In the genomic region with DNA sequence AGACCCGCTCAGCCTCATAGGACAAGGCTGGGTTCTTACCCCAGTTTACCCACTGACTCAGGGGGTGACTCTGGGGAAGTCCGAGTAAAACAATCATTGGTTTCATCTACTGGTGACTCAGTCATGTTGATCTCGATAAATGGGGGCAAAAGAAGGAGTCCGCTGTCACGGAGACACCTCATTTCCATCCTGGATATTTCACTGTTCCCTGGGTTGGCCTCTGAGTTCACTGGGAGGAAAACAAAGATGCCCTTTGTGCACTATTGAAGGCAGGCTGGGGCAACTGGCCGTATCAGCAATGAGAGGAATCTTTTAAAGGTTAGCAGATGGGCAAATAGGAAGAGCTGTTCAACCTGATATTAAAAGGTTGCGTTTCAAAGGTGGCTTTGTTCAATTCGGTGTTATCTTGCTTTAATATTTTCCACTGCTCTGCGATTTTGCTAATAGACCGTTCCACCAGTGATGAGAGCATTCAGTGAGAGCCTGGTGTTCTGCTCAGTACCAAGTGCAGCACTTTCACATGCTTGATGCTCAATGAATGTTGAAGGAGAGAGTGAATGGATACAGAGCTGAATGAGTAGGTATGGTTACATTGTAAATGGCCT, we compare ENCODE assay signal across 1 cellular context.
A peak's percentile ranks its signal among the peaks of the same experiment; 100 is the strongest.
TF ChIP-seq lines count a peak whose summit lies in the region.

No MANE protein-coding gene starts in this region.

TF ChIP-seq in HepG2, 621 proteins besides CTCF, POLR2A, EP300 and RAD21 (continued from another document and continues in another):
- TF ChIP-seq, protein P1, sequence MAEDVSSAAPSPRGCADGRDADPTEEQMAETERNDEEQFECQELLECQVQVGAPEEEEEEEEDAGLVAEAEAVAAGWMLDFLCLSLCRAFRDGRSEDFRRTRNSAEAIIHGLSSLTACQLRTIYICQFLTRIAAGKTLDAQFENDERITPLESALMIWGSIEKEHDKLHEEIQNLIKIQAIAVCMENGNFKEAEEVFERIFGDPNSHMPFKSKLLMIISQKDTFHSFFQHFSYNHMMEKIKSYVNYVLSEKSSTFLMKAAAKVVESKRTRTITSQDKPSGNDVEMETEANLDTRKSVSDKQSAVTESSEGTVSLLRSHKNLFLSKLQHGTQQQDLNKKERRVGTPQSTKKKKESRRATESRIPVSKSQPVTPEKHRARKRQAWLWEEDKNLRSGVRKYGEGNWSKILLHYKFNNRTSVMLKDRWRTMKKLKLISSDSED (CRISPR knock-in tag; IDR thresholded peaks at IDR 0.05): no peak
- peak; percentile 83 for TF ChIP-seq TARDBP (CRISPR knock-in tag; IDR thresholded peaks at IDR 0.05)
- TF ChIP-seq, protein P2, sequence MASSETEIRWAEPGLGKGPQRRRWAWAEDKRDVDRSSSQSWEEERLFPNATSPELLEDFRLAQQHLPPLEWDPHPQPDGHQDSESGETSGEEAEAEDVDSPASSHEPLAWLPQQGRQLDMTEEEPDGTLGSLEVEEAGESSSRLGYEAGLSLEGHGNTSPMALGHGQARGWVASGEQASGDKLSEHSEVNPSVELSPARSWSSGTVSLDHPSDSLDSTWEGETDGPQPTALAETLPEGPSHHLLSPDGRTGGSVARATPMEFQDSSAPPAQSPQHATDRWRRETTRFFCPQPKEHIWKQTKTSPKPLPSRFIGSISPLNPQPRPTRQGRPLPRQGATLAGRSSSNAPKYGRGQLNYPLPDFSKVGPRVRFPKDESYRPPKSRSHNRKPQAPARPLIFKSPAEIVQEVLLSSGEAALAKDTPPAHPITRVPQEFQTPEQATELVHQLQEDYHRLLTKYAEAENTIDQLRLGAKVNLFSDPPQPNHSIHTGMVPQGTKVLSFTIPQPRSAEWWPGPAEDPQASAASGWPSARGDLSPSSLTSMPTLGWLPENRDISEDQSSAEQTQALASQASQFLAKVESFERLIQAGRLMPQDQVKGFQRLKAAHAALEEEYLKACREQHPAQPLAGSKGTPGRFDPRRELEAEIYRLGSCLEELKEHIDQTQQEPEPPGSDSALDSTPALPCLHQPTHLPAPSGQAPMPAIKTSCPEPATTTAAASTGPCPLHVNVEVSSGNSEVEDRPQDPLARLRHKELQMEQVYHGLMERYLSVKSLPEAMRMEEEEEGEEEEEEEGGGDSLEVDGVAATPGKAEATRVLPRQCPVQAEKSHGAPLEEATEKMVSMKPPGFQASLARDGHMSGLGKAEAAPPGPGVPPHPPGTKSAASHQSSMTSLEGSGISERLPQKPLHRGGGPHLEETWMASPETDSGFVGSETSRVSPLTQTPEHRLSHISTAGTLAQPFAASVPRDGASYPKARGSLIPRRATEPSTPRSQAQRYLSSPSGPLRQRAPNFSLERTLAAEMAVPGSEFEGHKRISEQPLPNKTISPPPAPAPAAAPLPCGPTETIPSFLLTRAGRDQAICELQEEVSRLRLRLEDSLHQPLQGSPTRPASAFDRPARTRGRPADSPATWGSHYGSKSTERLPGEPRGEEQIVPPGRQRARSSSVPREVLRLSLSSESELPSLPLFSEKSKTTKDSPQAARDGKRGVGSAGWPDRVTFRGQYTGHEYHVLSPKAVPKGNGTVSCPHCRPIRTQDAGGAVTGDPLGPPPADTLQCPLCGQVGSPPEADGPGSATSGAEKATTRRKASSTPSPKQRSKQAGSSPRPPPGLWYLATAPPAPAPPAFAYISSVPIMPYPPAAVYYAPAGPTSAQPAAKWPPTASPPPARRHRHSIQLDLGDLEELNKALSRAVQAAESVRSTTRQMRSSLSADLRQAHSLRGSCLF (CRISPR knock-in tag; IDR thresholded peaks at IDR 0.05; ENCODE audit: borderline replicate concordance): peak; percentile 8; the same call in 1 of the 2 replicates
- peak; percentile 75; the same call in 1 of the 2 replicates for TF ChIP-seq HOXA3 (CRISPR knock-in tag; IDR thresholded peaks at IDR 0.05)
- no peak for TF ChIP-seq FLYWCH1 (CRISPR knock-in tag; IDR thresholded peaks at IDR 0.05)
- no peak for TF ChIP-seq PAX8 (CRISPR knock-in tag; IDR thresholded peaks at IDR 0.05; ENCODE audit: borderline replicate concordance)
- peak; percentile 40; the same call in 1 of the 2 replicates for TF ChIP-seq ZFY (CRISPR knock-in tag; IDR thresholded peaks at IDR 0.05)
- peak; percentile 55 for TF ChIP-seq CEBPG (CRISPR knock-in tag; IDR thresholded peaks at IDR 0.05)
- TF ChIP-seq ELF1 (CRISPR knock-in tag; IDR thresholded peaks at IDR 0.05): 0 out of 2 replicates have a peak, but pooled peaks have one; percentile 24
- peak; percentile 86 for TF ChIP-seq HDAC2 (CRISPR knock-in tag; IDR thresholded peaks at IDR 0.05)
- peak; percentile 73 for TF ChIP-seq POGZ (CRISPR knock-in tag; IDR thresholded peaks at IDR 0.05)
- TF ChIP-seq NR2C2 (CRISPR knock-in tag; IDR thresholded peaks at IDR 0.05; ENCODE audit: borderline replicate concordance): peak; percentile 43; the same call in 1 of the 2 replicates
- TF ChIP-seq ZKSCAN5 (CRISPR knock-in tag; IDR thresholded peaks at IDR 0.05): no peak
- TF ChIP-seq ZSCAN29 (CRISPR knock-in tag; conservative IDR thresholded peaks at IDR 0.05): peak; percentile 44; the same call in 1 of the 2 replicates
- no peak for TF ChIP-seq AKAP8 (CRISPR knock-in tag; IDR thresholded peaks at IDR 0.05)
- no peak for TF ChIP-seq HNRNPK (IDR thresholded peaks at IDR 0.05; ENCODE audit: low read depth, low read length, poor library complexity, severe bottlenecking)
- TF ChIP-seq MED1 (CRISPR knock-in tag; IDR thresholded peaks at IDR 0.05): peak; percentile 97
- 0 out of 2 replicates have a peak, but pooled peaks have one; percentile 37 for TF ChIP-seq ZNF350 (CRISPR knock-in tag; IDR thresholded peaks at IDR 0.05; ENCODE audit: borderline replicate concordance, low read depth)
- no peak for TF ChIP-seq ZNF329 (CRISPR knock-in tag; IDR thresholded peaks at IDR 0.05; ENCODE audit: low read depth)
- TF ChIP-seq ZNF878 (CRISPR knock-in tag; IDR thresholded peaks at IDR 0.05): peak; percentile 87
- TF ChIP-seq, protein P3, sequence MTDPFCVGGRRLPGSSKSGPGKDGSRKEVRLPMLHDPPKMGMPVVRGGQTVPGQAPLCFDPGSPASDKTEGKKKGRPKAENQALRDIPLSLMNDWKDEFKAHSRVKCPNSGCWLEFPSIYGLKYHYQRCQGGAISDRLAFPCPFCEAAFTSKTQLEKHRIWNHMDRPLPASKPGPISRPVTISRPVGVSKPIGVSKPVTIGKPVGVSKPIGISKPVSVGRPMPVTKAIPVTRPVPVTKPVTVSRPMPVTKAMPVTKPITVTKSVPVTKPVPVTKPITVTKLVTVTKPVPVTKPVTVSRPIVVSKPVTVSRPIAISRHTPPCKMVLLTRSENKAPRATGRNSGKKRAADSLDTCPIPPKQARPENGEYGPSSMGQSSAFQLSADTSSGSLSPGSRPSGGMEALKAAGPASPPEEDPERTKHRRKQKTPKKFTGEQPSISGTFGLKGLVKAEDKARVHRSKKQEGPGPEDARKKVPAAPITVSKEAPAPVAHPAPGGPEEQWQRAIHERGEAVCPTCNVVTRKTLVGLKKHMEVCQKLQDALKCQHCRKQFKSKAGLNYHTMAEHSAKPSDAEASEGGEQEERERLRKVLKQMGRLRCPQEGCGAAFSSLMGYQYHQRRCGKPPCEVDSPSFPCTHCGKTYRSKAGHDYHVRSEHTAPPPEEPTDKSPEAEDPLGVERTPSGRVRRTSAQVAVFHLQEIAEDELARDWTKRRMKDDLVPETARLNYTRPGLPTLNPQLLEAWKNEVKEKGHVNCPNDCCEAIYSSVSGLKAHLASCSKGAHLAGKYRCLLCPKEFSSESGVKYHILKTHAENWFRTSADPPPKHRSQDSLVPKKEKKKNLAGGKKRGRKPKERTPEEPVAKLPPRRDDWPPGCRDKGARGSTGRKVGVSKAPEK (CRISPR knock-in tag; IDR thresholded peaks at IDR 0.05; ENCODE audit: borderline replicate concordance): no peak
- TF ChIP-seq MAZ (IDR thresholded peaks at IDR 0.05; ENCODE audit: borderline replicate concordance, low read depth, low read length): no peak
- TF ChIP-seq MAZ (CRISPR knock-in tag; IDR thresholded peaks at IDR 0.05; ENCODE audit: low read depth): peak; percentile 37; the same call in 1 of the 2 replicates
- TF ChIP-seq, protein P4, sequence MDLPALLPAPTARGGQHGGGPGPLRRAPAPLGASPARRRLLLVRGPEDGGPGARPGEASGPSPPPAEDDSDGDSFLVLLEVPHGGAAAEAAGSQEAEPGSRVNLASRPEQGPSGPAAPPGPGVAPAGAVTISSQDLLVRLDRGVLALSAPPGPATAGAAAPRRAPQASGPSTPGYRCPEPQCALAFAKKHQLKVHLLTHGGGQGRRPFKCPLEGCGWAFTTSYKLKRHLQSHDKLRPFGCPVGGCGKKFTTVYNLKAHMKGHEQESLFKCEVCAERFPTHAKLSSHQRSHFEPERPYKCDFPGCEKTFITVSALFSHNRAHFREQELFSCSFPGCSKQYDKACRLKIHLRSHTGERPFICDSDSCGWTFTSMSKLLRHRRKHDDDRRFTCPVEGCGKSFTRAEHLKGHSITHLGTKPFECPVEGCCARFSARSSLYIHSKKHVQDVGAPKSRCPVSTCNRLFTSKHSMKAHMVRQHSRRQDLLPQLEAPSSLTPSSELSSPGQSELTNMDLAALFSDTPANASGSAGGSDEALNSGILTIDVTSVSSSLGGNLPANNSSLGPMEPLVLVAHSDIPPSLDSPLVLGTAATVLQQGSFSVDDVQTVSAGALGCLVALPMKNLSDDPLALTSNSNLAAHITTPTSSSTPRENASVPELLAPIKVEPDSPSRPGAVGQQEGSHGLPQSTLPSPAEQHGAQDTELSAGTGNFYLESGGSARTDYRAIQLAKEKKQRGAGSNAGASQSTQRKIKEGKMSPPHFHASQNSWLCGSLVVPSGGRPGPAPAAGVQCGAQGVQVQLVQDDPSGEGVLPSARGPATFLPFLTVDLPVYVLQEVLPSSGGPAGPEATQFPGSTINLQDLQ (CRISPR knock-in tag; IDR thresholded peaks at IDR 0.05): no peak
- TF ChIP-seq, protein P5, sequence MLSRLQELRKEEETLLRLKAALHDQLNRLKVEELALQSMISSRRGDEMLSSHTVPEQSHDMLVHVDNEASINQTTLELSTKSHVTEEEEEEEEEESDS (CRISPR knock-in tag; IDR thresholded peaks at IDR 0.05; ENCODE audit: borderline replicate concordance): no peak
- TF ChIP-seq ZNF296 (CRISPR knock-in tag; conservative IDR thresholded peaks at IDR 0.05): no peak
- TF ChIP-seq, protein P6, sequence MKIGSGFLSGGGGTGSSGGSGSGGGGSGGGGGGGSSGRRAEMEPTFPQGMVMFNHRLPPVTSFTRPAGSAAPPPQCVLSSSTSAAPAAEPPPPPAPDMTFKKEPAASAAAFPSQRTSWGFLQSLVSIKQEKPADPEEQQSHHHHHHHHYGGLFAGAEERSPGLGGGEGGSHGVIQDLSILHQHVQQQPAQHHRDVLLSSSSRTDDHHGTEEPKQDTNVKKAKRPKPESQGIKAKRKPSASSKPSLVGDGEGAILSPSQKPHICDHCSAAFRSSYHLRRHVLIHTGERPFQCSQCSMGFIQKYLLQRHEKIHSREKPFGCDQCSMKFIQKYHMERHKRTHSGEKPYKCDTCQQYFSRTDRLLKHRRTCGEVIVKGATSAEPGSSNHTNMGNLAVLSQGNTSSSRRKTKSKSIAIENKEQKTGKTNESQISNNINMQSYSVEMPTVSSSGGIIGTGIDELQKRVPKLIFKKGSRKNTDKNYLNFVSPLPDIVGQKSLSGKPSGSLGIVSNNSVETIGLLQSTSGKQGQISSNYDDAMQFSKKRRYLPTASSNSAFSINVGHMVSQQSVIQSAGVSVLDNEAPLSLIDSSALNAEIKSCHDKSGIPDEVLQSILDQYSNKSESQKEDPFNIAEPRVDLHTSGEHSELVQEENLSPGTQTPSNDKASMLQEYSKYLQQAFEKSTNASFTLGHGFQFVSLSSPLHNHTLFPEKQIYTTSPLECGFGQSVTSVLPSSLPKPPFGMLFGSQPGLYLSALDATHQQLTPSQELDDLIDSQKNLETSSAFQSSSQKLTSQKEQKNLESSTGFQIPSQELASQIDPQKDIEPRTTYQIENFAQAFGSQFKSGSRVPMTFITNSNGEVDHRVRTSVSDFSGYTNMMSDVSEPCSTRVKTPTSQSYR (CRISPR knock-in tag; IDR thresholded peaks at IDR 0.05; ENCODE audit: borderline replicate concordance): no peak
- no peak for TF ChIP-seq YEATS2 (CRISPR knock-in tag; IDR thresholded peaks at IDR 0.05; ENCODE audit: borderline replicate concordance)
- no peak for TF ChIP-seq CENPX (CRISPR knock-in tag; IDR thresholded peaks at IDR 0.05)
- TF ChIP-seq, protein P7, sequence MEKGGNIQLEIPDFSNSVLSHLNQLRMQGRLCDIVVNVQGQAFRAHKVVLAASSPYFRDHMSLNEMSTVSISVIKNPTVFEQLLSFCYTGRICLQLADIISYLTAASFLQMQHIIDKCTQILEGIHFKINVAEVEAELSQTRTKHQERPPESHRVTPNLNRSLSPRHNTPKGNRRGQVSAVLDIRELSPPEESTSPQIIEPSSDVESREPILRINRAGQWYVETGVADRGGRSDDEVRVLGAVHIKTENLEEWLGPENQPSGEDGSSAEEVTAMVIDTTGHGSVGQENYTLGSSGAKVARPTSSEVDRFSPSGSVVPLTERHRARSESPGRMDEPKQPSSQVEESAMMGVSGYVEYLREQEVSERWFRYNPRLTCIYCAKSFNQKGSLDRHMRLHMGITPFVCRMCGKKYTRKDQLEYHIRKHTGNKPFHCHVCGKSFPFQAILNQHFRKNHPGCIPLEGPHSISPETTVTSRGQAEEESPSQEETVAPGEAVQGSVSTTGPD (CRISPR knock-in tag; IDR thresholded peaks at IDR 0.05): no peak
- peak; percentile 80 for TF ChIP-seq MEIS2 (CRISPR knock-in tag; IDR thresholded peaks at IDR 0.05)
- peak; percentile 62; the same call in 1 of the 2 replicates for TF ChIP-seq NR2F2 (IDR thresholded peaks at IDR 0.05; ENCODE audit: borderline replicate concordance, low read depth)
- no peak for TF ChIP-seq ZNF782 (CRISPR knock-in tag; IDR thresholded peaks at IDR 0.05; ENCODE audit: borderline replicate concordance)
- TF ChIP-seq KAT2B (IDR thresholded peaks at IDR 0.05; ENCODE audit: borderline replicate concordance, low read depth, low read length): no peak
- TF ChIP-seq ZNF792 (CRISPR knock-in tag; IDR thresholded peaks at IDR 0.05): peak; percentile 81
- TF ChIP-seq ZNF160 (CRISPR knock-in tag; IDR thresholded peaks at IDR 0.05): no peak
- TF ChIP-seq, protein P8, sequence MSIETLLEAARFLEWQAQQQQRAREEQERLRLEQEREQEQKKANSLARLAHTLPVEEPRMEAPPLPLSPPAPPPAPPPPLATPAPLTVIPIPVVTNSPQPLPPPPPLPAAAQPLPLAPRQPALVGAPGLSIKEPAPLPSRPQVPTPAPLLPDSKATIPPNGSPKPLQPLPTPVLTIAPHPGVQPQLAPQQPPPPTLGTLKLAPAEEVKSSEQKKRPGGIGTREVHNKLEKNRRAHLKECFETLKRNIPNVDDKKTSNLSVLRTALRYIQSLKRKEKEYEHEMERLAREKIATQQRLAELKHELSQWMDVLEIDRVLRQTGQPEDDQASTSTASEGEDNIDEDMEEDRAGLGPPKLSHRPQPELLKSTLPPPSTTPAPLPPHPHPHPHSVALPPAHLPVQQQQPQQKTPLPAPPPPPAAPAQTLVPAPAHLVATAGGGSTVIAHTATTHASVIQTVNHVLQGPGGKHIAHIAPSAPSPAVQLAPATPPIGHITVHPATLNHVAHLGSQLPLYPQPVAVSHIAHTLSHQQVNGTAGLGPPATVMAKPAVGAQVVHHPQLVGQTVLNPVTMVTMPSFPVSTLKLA (IDR thresholded peaks at IDR 0.05): no peak
